ENCODE assay signal across 25 cellular contexts in genomic region chr16:50909831-50910697, GRCh38.
"Had no signal": no experiment of that assay in that cellular context is flagged by ENCODE, and none has a peak within 500 bp of the region (broad histone marks: within the 10 kb centered on the region; RNA-seq: fewer than 3 reads in every experiment).

No MANE protein-coding gene starts in this region.

- H3K4me3 ChIP-seq: heart left ventricle, lower lobe of right lung, sigmoid colon, stomach, transverse colon had no signal

- ATAC-seq: activated CD8-positive, alpha-beta T cell treated with anti-CD3 and anti-CD28 coated beads for 36 hours; activated naive CD8-positive, alpha-beta T cell treated with anti-CD3 and anti-CD28 coated beads, Interleukin-2, amount 50 U/mL, for 24 hours; activated T-cell treated with anti-CD3 and anti-CD28 coated beads, Interleukin-2, amount 50 U/mL, for 4 hours; activated T-helper 17 cell treated with anti-CD3 and anti-CD28 coated beads, Interleukin-2, amount 50 U/mL, for 72 hours; esophagus mucosa; heart left ventricle; stimulated activated memory B cell treated with anti-CD40 and anti-IgM and Interleukin-4, amounts not matched to agents 10 μg/mL and 1 μg/mL and 100 μg/mL, for 72 hours; T-helper 17 cell had no signal

- H3K4me1 ChIP-seq: heart left ventricle, lower lobe of right lung, sigmoid colon, stomach, transverse colon had no signal

- H3K9me3 ChIP-seq: heart left ventricle, lower lobe of right lung, sigmoid colon, stomach, transverse colon had no signal

- H3K27me3 ChIP-seq: transverse colon had no signal

- FAIRE-seq: bronchial epithelial cell, small intestine, urothelium cell line had no signal

- H3K27ac ChIP-seq: heart left ventricle, lower lobe of right lung, sigmoid colon, stomach, transverse colon had no signal

- H3K36me3 ChIP-seq: heart left ventricle, lower lobe of right lung, sigmoid colon, stomach, transverse colon had no signal

- DNase-seq: activated B cell treated with CpG ODN at 0.5 μM for 24 hours; activated CD4-positive, alpha-beta T cell treated with anti-CD3 and anti-CD28 coated beads, Interleukin-2, amount 50 U/mL, for 1 hour; activated CD8-positive, alpha-beta T cell treated with anti-CD3 and anti-CD28 coated beads for 36 hours; activated naive CD8-positive, alpha-beta T cell treated with anti-CD3 and anti-CD28 coated beads, Interleukin-2, amount 50 U/mL, for 24 hours; activated T-cell treated with anti-CD3 and anti-CD28 coated beads, Interleukin-2, amount 50 U/mL, for 4 hours; endodermal cell; foreskin fibroblast; heart left ventricle; immature natural killer cell; lower lobe of right lung; naive B cell; nephron progenitor cell; sigmoid colon; small intestine; stimulated activated CD4-positive, alpha-beta T cell treated with anti-CD3 and anti-CD28 coated beads, Interleukin-4, amount 100 ng/mL, for 4 hours; stimulated activated CD8-positive, alpha-beta memory T cell treated with anti-CD3 and anti-CD28 coated beads, Interleukin-4, amount 100 ng/mL, for 48 hours; stomach; T-helper 17 cell; T1000; transverse colon had no signal
